In the genomic region with DNA sequence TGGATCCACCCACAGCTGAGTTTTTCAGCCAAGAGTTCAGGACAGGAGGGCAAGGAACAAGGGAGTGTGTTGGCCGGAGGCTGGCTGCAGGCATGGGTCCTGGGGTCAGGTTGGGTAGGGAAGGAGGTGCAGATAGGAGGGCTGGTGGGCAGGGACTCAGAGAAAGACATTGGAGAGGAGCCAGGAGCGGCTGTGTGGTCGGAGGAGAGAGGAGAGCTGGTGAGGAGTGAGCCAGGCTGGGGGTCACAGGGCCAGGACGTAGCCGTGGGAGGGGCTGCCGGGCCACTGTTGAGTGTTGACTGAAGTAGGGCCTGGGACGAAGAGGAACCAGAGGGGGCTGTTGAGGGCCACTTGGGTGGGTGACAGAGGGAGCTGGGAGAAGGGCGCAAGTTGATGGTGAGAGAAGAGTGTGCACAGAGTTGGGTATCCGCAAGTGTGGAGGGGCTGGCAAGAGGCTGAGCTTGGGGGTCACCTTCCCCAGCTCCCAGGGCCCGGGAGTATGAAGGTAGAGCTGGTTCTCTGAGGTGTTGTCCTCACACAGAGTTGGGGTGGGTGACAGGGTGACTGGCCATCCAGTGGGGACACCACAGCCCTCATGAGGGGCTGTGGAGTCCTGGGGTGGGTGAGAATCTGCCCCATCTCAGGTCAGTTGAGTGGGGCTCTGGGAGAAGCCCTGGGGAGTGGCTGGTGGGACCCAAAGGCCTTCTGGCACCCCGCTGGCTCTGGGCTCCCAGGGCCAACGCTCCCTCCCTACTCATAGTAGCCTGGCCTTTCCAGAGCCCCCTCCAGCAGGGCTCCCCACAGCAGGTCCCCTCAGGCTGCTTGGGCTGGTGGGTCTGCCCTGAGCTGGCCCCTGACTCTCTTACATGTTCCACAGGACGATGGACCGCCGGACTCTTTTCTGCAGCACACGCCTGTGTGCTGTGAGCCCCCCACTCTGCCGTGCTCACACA, we compare ENCODE assay signal across 17 cellular contexts. TPM values are rescaled to one million over a fixed set of nuclear protein-coding genes. Genes with fewer than 3 reads are reported as not detected.
A peak's percentile ranks its signal among the peaks of the same experiment; 100 is the strongest.
DNase-seq lines count a peak whose midpoint lies in the region; ATAC-seq and TF ChIP-seq lines count a peak whose summit lies in the region.
"Had no signal": no experiment of that assay in that cellular context is flagged by ENCODE, and none has a peak within 500 bp of the region (broad histone marks: within the 10 kb centered on the region; RNA-seq: fewer than 3 reads in every experiment).

No MANE protein-coding gene starts in this region.

- H2BK12ac ChIP-seq in H9 (ENCODE audit: insufficient read length, low read depth, low read length), result no peak overlapping the region

- H2BK120ac ChIP-seq in IMR-90 (ENCODE audit: low read depth, low read length) (no peak overlapping the region), H9 (ENCODE audit: low read depth, low read length, poor library complexity, severe bottlenecking) (no peak overlapping the region)

- H3K36me3 ChIP-seq in BLaER1 (no peaks in the 10 kb centered on the region), IMR-90 (ENCODE audit: control insufficient read depth, insufficient read depth, low read length) (peaks cover 25% of the 10 kb centered on the region), upper lobe of right lung (no peaks in the 10 kb centered on the region)

- H3K27me3 ChIP-seq in BLaER1 (no peaks in the 10 kb centered on the region), IMR-90 (ENCODE audit: control insufficient read depth, insufficient read depth, low read length) (no peaks in the 10 kb centered on the region), upper lobe of right lung (no peaks in the 10 kb centered on the region), H9 (ENCODE audit: insufficient read depth, low read length) (no peaks in the 10 kb centered on the region)

- dilution Hi-C loops in IMR-90 (cut with HindIII; ENCODE audit: low sequenced_read_pairs, unreplicated experiment), result no loop called here

- H3K36me3 Mint-ChIP-seq in effector memory CD8-positive, alpha-beta T cell (ENCODE audit: insufficient read depth), result peaks cover 10% of the 10 kb centered on the region
- H3K36me3 Mint-ChIP-seq in natural killer cell treated with Interleukin-12 subunit alpha and Interleukin-12 subunit beta and Interleukin-15 and Interleukin-18, amount 100 ng/mL, for 72 hours, result no peaks in the 10 kb centered on the region
- H3K36me3 Mint-ChIP-seq in activated naive CD4-positive, alpha-beta T cell treated with anti-CD3 and anti-CD28 coated beads for 36 hours (ENCODE audit: low read depth), result no peaks in the 10 kb centered on the region
- H3K36me3 Mint-ChIP-seq in H9 (ENCODE audit: insufficient read depth in 1 of 3, low read depth in 3 of 3), result no peaks in the 10 kb centered on the region; a peak in 1 of 7 replicates

- H2AFZ ChIP-seq in IMR-90 (replicated peaks; ENCODE audit: low read length, poor library complexity) (no peak overlapping the region), H9 (ENCODE audit: low read length) (no peak overlapping the region)

- H3K23ac ChIP-seq in IMR-90 (ENCODE audit: low read depth, low read length) (no peak overlapping the region), H9 (ENCODE audit: insufficient read length, low read depth, low read length) (no peak overlapping the region)

- peak overlapping the region; percentile 46; the same call in 1 of the 2 replicates for H3K27ac ChIP-seq in BLaER1
- no peak overlapping the region for H3K27ac ChIP-seq in IMR-90 (ENCODE audit: insufficient read depth, low read length)
- no peak overlapping the region for H3K27ac ChIP-seq in upper lobe of right lung
- H3K27ac ChIP-seq in H9 (ENCODE audit: insufficient read length, low read depth, low read length), result no peak overlapping the region
- H3K27ac ChIP-seq: KMS-11, SK-N-MC had no signal

- DNase-seq in IMR-90 (no peak), SHP77 treated with DMSO at 0.1 percent for 48 hours (lab: John Stamatoyannopoulos, UW) (no peak), upper lobe of right lung (no peak), H9 (no peak)
- no peak for DNase-seq in effector memory CD8-positive, alpha-beta T cell
- no peak for DNase-seq in natural killer cell treated with Interleukin-12 subunit alpha and Interleukin-12 subunit beta and Interleukin-15 and Interleukin-18, amount 100 ng/mL, for 72 hours (ENCODE audit: low spot score)
- no peak for DNase-seq in activated naive CD4-positive, alpha-beta T cell treated with anti-CD3 and anti-CD28 coated beads for 36 hours
- DNase-seq: COR-L47, DMS153, NCI-H1436 treated with DMSO at 0.1 percent for 48 hours, NCI-H2029 treated with DMSO at 0.1 percent for 48 hours, NCI-H510A, NCI-H82 had no signal

- H3K27ac Mint-ChIP-seq in effector memory CD8-positive, alpha-beta T cell, result peak overlapping the region; percentile 70 to 83
- H3K27ac Mint-ChIP-seq in natural killer cell treated with Interleukin-12 subunit alpha and Interleukin-12 subunit beta and Interleukin-15 and Interleukin-18, amount 100 ng/mL, for 72 hours, result no peak overlapping the region
- no peak overlapping the region for H3K27ac Mint-ChIP-seq in activated naive CD4-positive, alpha-beta T cell treated with anti-CD3 and anti-CD28 coated beads for 36 hours
- H3K27ac Mint-ChIP-seq in H9, result peak overlapping the region in 1 of 3 experiments; percentile 11; a peak in 2 of 7 replicates

- 51% methylated on average over 10 of the region's 17 CpGs; no CpG with 5 or more reads in 1 of the 2 experiments for WGBS in IMR-90 (ENCODE audit: extremely low coverage in 2 of 2, insufficient read length in 1 of 2), 2 experiments
- no CpG with 5 or more reads among the region's 17 CpGs for WGBS in H9 (ENCODE audit: extremely low coverage, insufficient read length, low lambda C conversion rate)

- H2BK20ac ChIP-seq in IMR-90 (ENCODE audit: low read depth, low read length) (no peak overlapping the region), H9 (ENCODE audit: low read depth, low read length, poor library complexity, severe bottlenecking) (no peak overlapping the region)

- H4K5ac ChIP-seq in IMR-90 (ENCODE audit: low read depth, low read length) (no peak overlapping the region), H9 (ENCODE audit: insufficient read length, low read depth, low read length) (no peak overlapping the region)

- H4K20me1 ChIP-seq in BLaER1, result no peaks in the 10 kb centered on the region
- no peaks in the 10 kb centered on the region for H4K20me1 ChIP-seq in IMR-90 (ENCODE audit: insufficient read depth, low read length)
- H4K20me1 ChIP-seq in H9 (ENCODE audit: control insufficient read depth, insufficient read depth, insufficient read length), result no peaks in the 10 kb centered on the region

- no peak overlapping the region for H3K56ac ChIP-seq in IMR-90 (ENCODE audit: extremely low read depth, insufficient read depth, low read length)
- H3K56ac ChIP-seq in H9 (ENCODE audit: insufficient read length, low read depth, low read length), result no peak overlapping the region

- no peak overlapping the region; the same call in 1 of the 2 replicates for H4K91ac ChIP-seq in IMR-90 (ENCODE audit: insufficient read depth, low read depth, low read length)
- H4K91ac ChIP-seq in H9 (ENCODE audit: insufficient read length, low read depth, low read length), result no peak overlapping the region

- H2AK5ac ChIP-seq in IMR-90 (ENCODE audit: low read depth, low read length) (peak overlapping the region; percentile 33; the same call in 1 of the 2 replicates), H9 (ENCODE audit: insufficient read length, low read length) (no peak overlapping the region)

- CTCF ChIA-PET in IMR-90 (lab: Yijun Ruan, JAX), result no interaction called here
- CTCF ChIA-PET in activated naive CD4-positive, alpha-beta T cell treated with anti-CD3 and anti-CD28 coated beads for 36 hours (lab: Charles Lee), result interaction anchor here (0.5 kb wide), 1 partner anchor 94 kb away, joined by 3 read pairs; no protein-coding TSS in a partner anchor

- H3K4me1 ChIP-seq in BLaER1 (peaks cover 13% of the 10 kb centered on the region), IMR-90 (ENCODE audit: control insufficient read depth, insufficient read depth, low read length) (peaks cover 9% of the 10 kb centered on the region), upper lobe of right lung (no peaks in the 10 kb centered on the region), H9 (ENCODE audit: insufficient read depth, low read length) (peaks cover 6% of the 10 kb centered on the region; the same call in 1 of the 2 replicates)

- H3K4ac ChIP-seq in IMR-90 (ENCODE audit: low read depth, low read length) (no peak overlapping the region), H9 (ENCODE audit: low read depth, low read length) (no peak overlapping the region)

- no peak for TF ChIP-seq CTCF in IMR-90 (conservative IDR thresholded peaks at IDR 0.05; ENCODE audit: low read depth, low read length)
- no peak for TF ChIP-seq CTCF in upper lobe of right lung (IDR thresholded peaks at IDR 0.05)
- TF ChIP-seq CTCF in H9 (conservative IDR thresholded peaks at IDR 0.05), result no peak

- POLR2A ChIA-PET in IMR-90 (lab: Charles Lee; ENCODE audit: unreplicated experiment), result interaction anchor here (0.5 kb wide), 1 partner anchor 125 kb away, joined by 3 read pairs; no protein-coding TSS in a partner anchor

- H3K23me2 ChIP-seq in H9 (ENCODE audit: insufficient read length, low read depth, low read length, poor library complexity, severe bottlenecking), result no peaks in the 10 kb centered on the region

- H3K9me3 Mint-ChIP-seq in effector memory CD8-positive, alpha-beta T cell, result no peaks in the 10 kb centered on the region
- no peaks in the 10 kb centered on the region for H3K9me3 Mint-ChIP-seq in natural killer cell treated with Interleukin-12 subunit alpha and Interleukin-12 subunit beta and Interleukin-15 and Interleukin-18, amount 100 ng/mL, for 72 hours
- H3K9me3 Mint-ChIP-seq in activated naive CD4-positive, alpha-beta T cell treated with anti-CD3 and anti-CD28 coated beads for 36 hours, result no peaks in the 10 kb centered on the region
- H3K9me3 Mint-ChIP-seq in H9, result no peaks in the 10 kb centered on the region

- ATAC-seq in IMR-90 (ENCODE audit: low read depth) (no peak), upper lobe of right lung (no peak)
- ATAC-seq in effector memory CD8-positive, alpha-beta T cell (replicated peaks), result no peak
- no peak for ATAC-seq in natural killer cell treated with Interleukin-12 subunit alpha and Interleukin-12 subunit beta and Interleukin-15 and Interleukin-18, amount 100 ng/mL, for 72 hours

- H3T11ph ChIP-seq in H9 (ENCODE audit: low read length), result no peak overlapping the region

- H3K9me3 ChIP-seq in BLaER1, result no peaks in the 10 kb centered on the region
- H3K9me3 ChIP-seq in IMR-90 (ENCODE audit: control insufficient read depth, insufficient read depth, low read length), result no peaks in the 10 kb centered on the region
- no peaks in the 10 kb centered on the region for H3K9me3 ChIP-seq in upper lobe of right lung
- H3K9me3 ChIP-seq in H9 (ENCODE audit: control insufficient read depth, low read depth, low read length), result no peaks in the 10 kb centered on the region

- H2BK15ac ChIP-seq in IMR-90 (ENCODE audit: low read depth, low read length) (no peak overlapping the region; the same call in 2 of the 3 replicates), H9 (ENCODE audit: low read depth, low read length) (no peak overlapping the region)

- no peaks in the 10 kb centered on the region for H3K79me2 ChIP-seq in H9 (ENCODE audit: insufficient read depth, low read length)

- H3K18ac ChIP-seq in IMR-90 (ENCODE audit: low read depth, low read length), result no peak overlapping the region
- H3K18ac ChIP-seq in H9 (ENCODE audit: insufficient read length, low read depth, low read length), result no peak overlapping the region

- H3K4me1 Mint-ChIP-seq in effector memory CD8-positive, alpha-beta T cell (ENCODE audit: low read depth in 2 of 2), result peaks cover 21 to 26% of the 10 kb centered on the region in 2 donors
- peaks cover 19 to 24% of the 10 kb centered on the region in 2 donors for H3K4me1 Mint-ChIP-seq in natural killer cell treated with Interleukin-12 subunit alpha and Interleukin-12 subunit beta and Interleukin-15 and Interleukin-18, amount 100 ng/mL, for 72 hours (ENCODE audit: low read depth in 2 of 2)
- no peaks in the 10 kb centered on the region for H3K4me1 Mint-ChIP-seq in activated naive CD4-positive, alpha-beta T cell treated with anti-CD3 and anti-CD28 coated beads for 36 hours (ENCODE audit: low read depth)
- H3K4me1 Mint-ChIP-seq in H9, result peaks cover 14 to 33% of the 10 kb centered on the region in 2 experiments

- H4K8ac ChIP-seq in IMR-90 (ENCODE audit: low read depth in 2 of 2, low read length in 2 of 2) (no peak overlapping the region), H9 (replicated peaks; ENCODE audit: insufficient read length, low read depth, low read length) (no peak overlapping the region)

- H3K4me2 ChIP-seq in BLaER1 (peak overlapping the region; percentile 55), IMR-90 (ENCODE audit: low read depth, low read length) (no peak overlapping the region), H9 (ENCODE audit: insufficient read depth, insufficient read length, low read length) (no peak overlapping the region)
- H3K4me2 ChIP-seq: KMS-11 had no signal

- peak overlapping the region; percentile 30 to 32 for H3K4me3 Mint-ChIP-seq in effector memory CD8-positive, alpha-beta T cell
- H3K4me3 Mint-ChIP-seq in natural killer cell treated with Interleukin-12 subunit alpha and Interleukin-12 subunit beta and Interleukin-15 and Interleukin-18, amount 100 ng/mL, for 72 hours, result peak overlapping the region; percentile 31
- no peak overlapping the region for H3K4me3 Mint-ChIP-seq in activated naive CD4-positive, alpha-beta T cell treated with anti-CD3 and anti-CD28 coated beads for 36 hours
- H3K4me3 Mint-ChIP-seq in H9, result no peak overlapping the region

- in situ Hi-C loops in IMR-90 (cut with MboI; ENCODE audit: low sequenced_read_pairs), result no loop called here

- intact Hi-C loops in IMR-90 (cut with micrococcal nuclease) (no loop called here), upper lobe of right lung (cut with DNase I) (no loop called here)
- intact Hi-C loops in activated naive CD4-positive, alpha-beta T cell treated with anti-CD3 and anti-CD28 coated beads for 36 hours (cut with micrococcal nuclease), result no loop called here

- TF ChIP-seq RAD21 in IMR-90 (IDR thresholded peaks at IDR 0.05; ENCODE audit: low read length), result no peak

- H3K4me3 ChIP-seq in BLaER1 (no peak overlapping the region), IMR-90 (ENCODE audit: insufficient read depth, low read depth, low read length) (no peak overlapping the region), upper lobe of right lung (no peak overlapping the region)
- H3K4me3 ChIP-seq: SK-N-MC had no signal

- H3K9me1 ChIP-seq in IMR-90 (ENCODE audit: insufficient read depth, low read length), result peaks cover 5% of the 10 kb centered on the region

- no peaks in the 10 kb centered on the region for H3K27me3 Mint-ChIP-seq in effector memory CD8-positive, alpha-beta T cell
- H3K27me3 Mint-ChIP-seq in natural killer cell treated with Interleukin-12 subunit alpha and Interleukin-12 subunit beta and Interleukin-15 and Interleukin-18, amount 100 ng/mL, for 72 hours, result no peaks in the 10 kb centered on the region
- no peaks in the 10 kb centered on the region for H3K27me3 Mint-ChIP-seq in activated naive CD4-positive, alpha-beta T cell treated with anti-CD3 and anti-CD28 coated beads for 36 hours (ENCODE audit: low read depth)
- peaks cover 11% of the 10 kb centered on the region for H3K27me3 Mint-ChIP-seq in H9 (ENCODE audit: low read depth)

- H2BK5ac ChIP-seq in IMR-90 (ENCODE audit: low read depth, low read length, poor library complexity, severe bottlenecking) (no peak overlapping the region), H9 (ENCODE audit: insufficient read length, low read length) (no peak overlapping the region)

- no TSS peak for BruUV-seq in IMR-90 (replicated peaks; lab: Mats Ljungman, UMichigan)

- peak overlapping the region; percentile 57 for H2AK9ac ChIP-seq in IMR-90 (replicated peaks; ENCODE audit: low read depth, low read length, poor library complexity)

- H3K14ac ChIP-seq in IMR-90 (replicated peaks; ENCODE audit: low read depth, low read length) (no peak overlapping the region), H9 (ENCODE audit: insufficient read depth, low read length) (no peak overlapping the region)

- H3K79me1 ChIP-seq in IMR-90 (ENCODE audit: low read depth in 1 of 2, low read length in 2 of 2) (no peaks in the 10 kb centered on the region), H9 (ENCODE audit: insufficient read depth, low read depth, low read length, poor library complexity, severe bottlenecking) (no peaks in the 10 kb centered on the region)

- no peak for TF ChIP-seq POLR2A in IMR-90 (IDR thresholded peaks at IDR 0.05; ENCODE audit: low read depth, low read length)

- H3K9ac ChIP-seq in BLaER1 (0 out of 2 replicates have a peak overlapping the region, but pooled peaks have one; percentile 24), IMR-90 (ENCODE audit: low read depth, low read length) (no peak overlapping the region), H9 (ENCODE audit: extremely low read depth, insufficient read length, low read length) (no peak overlapping the region)
- H3K9ac ChIP-seq: KMS-11 had no signal

RNA-seq across cellular contexts. Expression of a gene that starts 21.9 kb away (rescaled TPM):
- total RNA-seq in IMR-90 (2012; rRNA removed) (0.54 and 0.56 TPM in 2 replicates), upper lobe of right lung (56.5 TPM), H9 (2021) (0.17 and 0.29 TPM in 2 replicates)
- polyA plus RNA-seq in IMR-90 (2012; rRNA removed), result 5.4 and 6.2 TPM in 2 replicates
- polyA plus RNA-seq in IMR-90 (2012; cell fraction: cytosol; rRNA removed), result 4.1 and 10.2 TPM in 2 replicates
- polyA plus RNA-seq in IMR-90 (2012; cell fraction: nucleus; rRNA removed; ENCODE audit: low replicate concordance), result 28.0 and 31.3 TPM in 2 replicates
- not detected for total RNA-seq in natural killer cell treated with Interleukin-12 subunit alpha and Interleukin-12 subunit beta and Interleukin-15 and Interleukin-18, amount 100 ng/mL, for 72 hours
- total RNA-seq in activated naive CD4-positive, alpha-beta T cell treated with anti-CD3 and anti-CD28 coated beads for 36 hours, result not detected
- total RNA-seq: M059J had no signal

RNA-seq across cellular contexts. Expression of a gene that starts 58.5 kb away (rescaled TPM):
- not detected in 2 replicates for total RNA-seq in IMR-90 (2012; rRNA removed)
- 0.05 and 0.06 TPM in 2 replicates for polyA plus RNA-seq in IMR-90 (2012; rRNA removed)
- 0.09 TPM in 1 of 2 replicates, not detected in the other for polyA plus RNA-seq in IMR-90 (2012; cell fraction: cytosol; rRNA removed)
- 0.37 and 0.40 TPM in 2 replicates for polyA plus RNA-seq in IMR-90 (2012; cell fraction: nucleus; rRNA removed; ENCODE audit: low replicate concordance)
- 1 to 10 TPM in 1 of 2 donors, under 1 TPM in 1; 0.29 to 1.1 TPM for total RNA-seq in natural killer cell treated with Interleukin-12 subunit alpha and Interleukin-12 subunit beta and Interleukin-15 and Interleukin-18, amount 100 ng/mL, for 72 hours
- not detected for total RNA-seq in activated naive CD4-positive, alpha-beta T cell treated with anti-CD3 and anti-CD28 coated beads for 36 hours
- 0.26 TPM for total RNA-seq in upper lobe of right lung
- not detected in 2 replicates for total RNA-seq in H9 (2021)

Comparison
In these comparisons a context has a peak if more than half of its experiments do, and no peak if none do; other contexts are left out.
1. H3K27ac Mint-ChIP-seq: peak in effector memory CD8-positive, alpha-beta T cell (2 of 2); none in natural killer cell treated with Interleukin-12 subunit alpha and Interleukin-12 subunit beta and Interleukin-15 and Interleukin-18, amount 100 ng/mL, for 72 hours (0 of 2) and activated naive CD4-positive, alpha-beta T cell treated with anti-CD3 and anti-CD28 coated beads for 36 hours (single experiment).
2. H3K4me3 Mint-ChIP-seq: peak in effector memory CD8-positive, alpha-beta T cell (2 of 2) and natural killer cell treated with Interleukin-12 subunit alpha and Interleukin-12 subunit beta and Interleukin-15 and Interleukin-18, amount 100 ng/mL, for 72 hours (single experiment); none in activated naive CD4-positive, alpha-beta T cell treated with anti-CD3 and anti-CD28 coated beads for 36 hours (single experiment) and H9 (0 of 2).
3. RNA of a gene that starts 21.9 kb away (total RNA-seq): 56.5 TPM in upper lobe of right lung (single experiment); 0.54 to 0.56 TPM in IMR-90, 0.17 to 0.29 TPM in H9, not detected in natural killer cell treated with Interleukin-12 subunit alpha and Interleukin-12 subunit beta and Interleukin-15 and Interleukin-18, amount 100 ng/mL, for 72 hours and not detected in activated naive CD4-positive, alpha-beta T cell treated with anti-CD3 and anti-CD28 coated beads for 36 hours; every median in the first group is over 10 times any median in the second.